8 cellular contexts compared by ENCODE assay signal in genomic region chr22:21642584-21643448, GRCh38.
DNase-seq lines count a peak whose midpoint lies in the region; ATAC-seq and TF ChIP-seq lines count a peak whose summit lies in the region.

No MANE protein-coding gene starts in this region.

- peak; percentile 70 for TF ChIP-seq CTCF in AG09309 (IDR thresholded peaks at IDR 0.05; ENCODE audit: control insufficient read depth, insufficient read depth, low read depth, low read length, missing control alignments)

- no peaks in the 10 kb centered on the region for H3K27me3 ChIP-seq in effector memory CD4-positive, alpha-beta T cell (replicated peaks; ENCODE audit: control insufficient read depth, insufficient read depth, low read length, poor library complexity, severe bottlenecking)

- peak overlapping the region; percentile 94 to 97 for H3K27ac Mint-ChIP-seq in stimulated activated naive CD8-positive, alpha-beta T cell treated with anti-CD3 and anti-CD28 coated beads, Interleukin-15, amount 100 ng/mL, for 72 hours

- H3K9me3 ChIP-seq in effector memory CD4-positive, alpha-beta T cell (ENCODE audit: control insufficient read depth, low read length) = no peaks in the 10 kb centered on the region

- DNase-seq in AG09309 (ENCODE audit: low read depth) = no peak
- peak; percentile 26 for DNase-seq in NCI-H2227 treated with DMSO at 0.1 percent for 48 hours (lab: John Stamatoyannopoulos, UW)
- peak; percentile 58 for DNase-seq in activated CD4-positive, alpha-beta T cell treated with anti-CD3 and anti-CD28 coated beads, Interleukin-2, amount 50 U/mL, for 1 hour
- DNase-seq in effector memory CD4-positive, alpha-beta T cell = peak in 2 of 3 donors; percentile 25 to 34
- peak; percentile 11 for DNase-seq in midbrain (lab: John Stamatoyannopoulos, UW)
- DNase-seq in stimulated activated naive CD8-positive, alpha-beta T cell treated with anti-CD3 and anti-CD28 coated beads, Interleukin-15, amount 100 ng/mL, for 72 hours = peak; percentile 63 to 67
- DNase-seq in NCI-H1048 (lab: John Stamatoyannopoulos, UW) = no peak

- H3K4me1 Mint-ChIP-seq in stimulated activated naive CD8-positive, alpha-beta T cell treated with anti-CD3 and anti-CD28 coated beads, Interleukin-15, amount 100 ng/mL, for 72 hours = peaks cover 49% of the 10 kb centered on the region

- no peaks in the 10 kb centered on the region for H3K9me3 Mint-ChIP-seq in stimulated activated naive CD8-positive, alpha-beta T cell treated with anti-CD3 and anti-CD28 coated beads, Interleukin-15, amount 100 ng/mL, for 72 hours

- H3K4me1 ChIP-seq in effector memory CD4-positive, alpha-beta T cell (ENCODE audit: control insufficient read depth, insufficient read depth, low read length, poor library complexity, severe bottlenecking) = peaks cover 24% of the 10 kb centered on the region

- ATAC-seq in stimulated activated naive CD8-positive, alpha-beta T cell treated with anti-CD3 and anti-CD28 coated beads, Interleukin-15, amount 100 ng/mL, for 72 hours = peak; percentile 22

- H3K36me3 ChIP-seq in effector memory CD4-positive, alpha-beta T cell (ENCODE audit: control insufficient read depth, insufficient read depth, low read length) = no peaks in the 10 kb centered on the region

- peak overlapping the region; percentile 73 to 93 for H3K4me3 Mint-ChIP-seq in stimulated activated naive CD8-positive, alpha-beta T cell treated with anti-CD3 and anti-CD28 coated beads, Interleukin-15, amount 100 ng/mL, for 72 hours

- H3K27me3 Mint-ChIP-seq in stimulated activated naive CD8-positive, alpha-beta T cell treated with anti-CD3 and anti-CD28 coated beads, Interleukin-15, amount 100 ng/mL, for 72 hours = peaks cover 11% of the 10 kb centered on the region

- TF ChIP-seq POLR2A in GM19099 (IDR thresholded peaks at IDR 0.05; ENCODE audit: extremely low read depth, insufficient read length, low read depth) = peak; percentile 38

- H3K27ac ChIP-seq in effector memory CD4-positive, alpha-beta T cell (ENCODE audit: insufficient read depth, low read length, poor library complexity, severe bottlenecking) = peak overlapping the region; percentile 68

- peak overlapping the region; percentile 87 for H3K4me3 ChIP-seq in AG09309 (ENCODE audit: control insufficient read depth, low read depth, low read length)
- H3K4me3 ChIP-seq in effector memory CD4-positive, alpha-beta T cell (ENCODE audit: insufficient read depth, low read depth, low read length, poor library complexity, severe bottlenecking) = peak overlapping the region; percentile 54

Comparison
In these comparisons a context has a peak if more than half of its experiments do, and no peak if none do; other contexts are left out.
1. DNase-seq: peak in NCI-H2227 treated with DMSO at 0.1 percent for 48 hours (single experiment), activated CD4-positive, alpha-beta T cell treated with anti-CD3 and anti-CD28 coated beads, Interleukin-2, amount 50 U/mL, for 1 hour (single experiment), effector memory CD4-positive, alpha-beta T cell (2 of 3), midbrain (single experiment) and stimulated activated naive CD8-positive, alpha-beta T cell treated with anti-CD3 and anti-CD28 coated beads, Interleukin-15, amount 100 ng/mL, for 72 hours (2 of 2); none in AG09309 (single experiment) and NCI-H1048 (single experiment).